Comparison of ENCODE assay signal across 1 cellular context in the genomic region with DNA sequence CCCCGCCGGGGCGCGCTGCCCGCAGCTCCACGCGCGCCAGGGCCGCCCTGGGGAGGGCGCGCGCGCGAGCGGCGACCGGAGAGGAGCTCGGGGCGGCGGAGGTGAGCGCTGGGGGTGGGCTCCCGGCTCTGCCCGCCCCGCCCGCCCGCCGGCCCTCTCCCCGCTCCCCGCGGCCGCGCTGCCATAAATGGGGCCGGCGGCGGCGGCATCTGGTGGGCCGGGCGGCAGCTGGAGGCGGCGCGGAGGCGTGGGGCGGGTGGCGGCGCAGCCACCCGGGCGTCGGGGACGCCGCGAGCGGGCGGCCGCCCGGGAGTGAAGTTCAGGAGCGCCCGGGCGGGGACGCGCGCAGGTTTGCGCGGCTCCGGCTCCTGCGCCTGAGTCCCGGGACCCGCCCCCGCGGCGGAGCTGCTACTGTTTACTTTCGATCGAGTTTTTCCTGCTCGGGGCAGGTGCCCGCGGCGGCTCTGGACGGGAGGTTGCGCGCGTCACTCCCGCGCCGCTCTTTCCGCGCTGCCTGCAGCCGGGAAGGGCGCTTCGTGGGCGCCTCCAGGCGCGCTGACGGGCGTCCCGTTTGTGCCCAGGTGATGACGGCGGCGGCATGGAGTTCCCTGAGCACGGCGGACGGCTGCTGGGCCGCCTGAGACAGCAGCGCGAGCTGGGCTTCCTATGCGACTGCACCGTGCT.
TF ChIP-seq lines count a peak whose summit lies in the region.

Gene ZBTB42 (plus strand): TSS at position 502 of the 684 bp plus-strand sequence. CDS start 97 bp downstream, at position 599.

TF ChIP-seq in HepG2, 621 proteins besides CTCF, POLR2A, EP300 and RAD21 (continued from another document and continues in another):
- TF ChIP-seq HNF1A (IDR thresholded peaks at IDR 0.05; ENCODE audit: low read depth) (no peak), HNF1A (CRISPR knock-in tag; IDR thresholded peaks at IDR 0.05; ENCODE audit: borderline replicate concordance) (no peak), MXD3 (CRISPR knock-in tag; IDR thresholded peaks at IDR 0.05) (peak; percentile 65; the same call in 1 of the 2 replicates), FOXC1 (CRISPR knock-in tag; IDR thresholded peaks at IDR 0.05; ENCODE audit: borderline replicate concordance) (no peak), FOXJ3 (CRISPR knock-in tag; IDR thresholded peaks at IDR 0.05; ENCODE audit: borderline replicate concordance) (no peak), SIX1 (CRISPR knock-in tag; IDR thresholded peaks at IDR 0.05; ENCODE audit: borderline replicate concordance) (no peak), ZNF557 (CRISPR knock-in tag; IDR thresholded peaks at IDR 0.05) (no peak), ZNF800 (CRISPR knock-in tag; IDR thresholded peaks at IDR 0.05) (peak; percentile 90), JDP2 (CRISPR knock-in tag; IDR thresholded peaks at IDR 0.05; ENCODE audit: borderline replicate concordance) (no peak), ATF1 (CRISPR knock-in tag; IDR thresholded peaks at IDR 0.05) (no peak), ATF7 (IDR thresholded peaks at IDR 0.05) (no peak), ATF7 (CRISPR knock-in tag; IDR thresholded peaks at IDR 0.05) (no peak), SNRNP70 (IDR thresholded peaks at IDR 0.05; ENCODE audit: low read depth, low read length) (no peak), TARDBP (CRISPR knock-in tag; IDR thresholded peaks at IDR 0.05) (no peak), JUN (CRISPR knock-in tag; IDR thresholded peaks at IDR 0.05) (no peak), ZNF281 (CRISPR knock-in tag; IDR thresholded peaks at IDR 0.05; ENCODE audit: borderline replicate concordance) (no peak), NFE2L1 (CRISPR knock-in tag; IDR thresholded peaks at IDR 0.05; ENCODE audit: borderline replicate concordance) (no peak), MYC (CRISPR knock-in tag; IDR thresholded peaks at IDR 0.05; ENCODE audit: borderline replicate concordance) (no peak), IRX3 (CRISPR knock-in tag; IDR thresholded peaks at IDR 0.05; ENCODE audit: borderline replicate concordance, low read depth) (no peak), MEIS1 (CRISPR knock-in tag; IDR thresholded peaks at IDR 0.05; ENCODE audit: borderline replicate concordance) (no peak), FLYWCH1 (CRISPR knock-in tag; IDR thresholded peaks at IDR 0.05) (no peak), FOXA3 (CRISPR knock-in tag; IDR thresholded peaks at IDR 0.05) (peak; percentile 54), CREM (IDR thresholded peaks at IDR 0.05) (no peak), CREM (CRISPR knock-in tag; IDR thresholded peaks at IDR 0.05) (no peak), ZNF780A (CRISPR knock-in tag; IDR thresholded peaks at IDR 0.05) (no peak), ZNF782 (CRISPR knock-in tag; IDR thresholded peaks at IDR 0.05; ENCODE audit: borderline replicate concordance) (no peak), SOX6 (IDR thresholded peaks at IDR 0.05) (no peak), SOX6 (CRISPR knock-in tag; IDR thresholded peaks at IDR 0.05) (0 out of 2 replicates have a peak, but pooled peaks have one; percentile 31), ZNF687 (CRISPR knock-in tag; IDR thresholded peaks at IDR 0.05) (no peak), MBNL3 (CRISPR knock-in tag; conservative IDR thresholded peaks at IDR 0.05) (no peak), SIN3A (IDR thresholded peaks at IDR 0.05; ENCODE audit: borderline replicate concordance, low read depth, low read length) (peak; percentile 55; the same call in 1 of the 2 replicates), CENPT (CRISPR knock-in tag; IDR thresholded peaks at IDR 0.05; ENCODE audit: low read depth) (no peak), KDM2A (CRISPR knock-in tag; IDR thresholded peaks at IDR 0.05; ENCODE audit: borderline replicate concordance, low read depth) (peak; percentile 60; the same call in 1 of the 2 replicates), HOXA7 (CRISPR knock-in tag; IDR thresholded peaks at IDR 0.05) (no peak), CAMTA2 (CRISPR knock-in tag; IDR thresholded peaks at IDR 0.05; ENCODE audit: borderline replicate concordance) (0 out of 2 replicates have a peak, but pooled peaks have one; percentile 20), THRA (CRISPR knock-in tag; IDR thresholded peaks at IDR 0.05; ENCODE audit: borderline replicate concordance) (no peak), PAF1 (CRISPR knock-in tag; IDR thresholded peaks at IDR 0.05) (no peak), ZNF343 (CRISPR knock-in tag; IDR thresholded peaks at IDR 0.05) (no peak), NFRKB (IDR thresholded peaks at IDR 0.05) (no peak), ZSCAN9 (CRISPR knock-in tag; IDR thresholded peaks at IDR 0.05; ENCODE audit: borderline replicate concordance) (no peak), GPN1 (CRISPR knock-in tag; IDR thresholded peaks at IDR 0.05; ENCODE audit: borderline replicate concordance) (no peak), ZNF274 (CRISPR knock-in tag; IDR thresholded peaks at IDR 0.05) (no peak), ZNF263 (CRISPR knock-in tag; IDR thresholded peaks at IDR 0.05) (no peak), ZNF558 (CRISPR knock-in tag; IDR thresholded peaks at IDR 0.05; ENCODE audit: borderline replicate concordance) (no peak), ZNF12 (CRISPR knock-in tag; IDR thresholded peaks at IDR 0.05) (no peak), ISL2 (CRISPR knock-in tag; IDR thresholded peaks at IDR 0.05) (no peak), MIER3 (CRISPR knock-in tag; IDR thresholded peaks at IDR 0.05; ENCODE audit: borderline replicate concordance) (no peak)
- TF ChIP-seq, protein P1, sequence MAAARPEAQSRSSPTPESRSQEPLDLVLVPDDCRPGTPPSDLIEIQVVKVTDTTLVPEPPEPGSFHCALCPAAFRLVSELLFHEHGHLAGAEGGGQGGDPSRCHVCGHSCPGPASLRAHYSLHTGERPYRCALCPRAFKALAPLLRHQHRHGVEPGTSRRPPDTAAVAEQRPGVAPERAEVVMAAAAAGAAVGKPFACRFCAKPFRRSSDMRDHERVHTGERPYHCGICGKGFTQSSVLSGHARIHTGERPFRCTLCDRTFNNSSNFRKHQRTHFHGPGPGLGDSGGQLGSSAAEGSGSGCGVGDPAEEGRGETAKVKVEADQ (CRISPR knock-in tag; IDR thresholded peaks at IDR 0.05; ENCODE audit: borderline replicate concordance) = no peak
- TF ChIP-seq, protein P2, sequence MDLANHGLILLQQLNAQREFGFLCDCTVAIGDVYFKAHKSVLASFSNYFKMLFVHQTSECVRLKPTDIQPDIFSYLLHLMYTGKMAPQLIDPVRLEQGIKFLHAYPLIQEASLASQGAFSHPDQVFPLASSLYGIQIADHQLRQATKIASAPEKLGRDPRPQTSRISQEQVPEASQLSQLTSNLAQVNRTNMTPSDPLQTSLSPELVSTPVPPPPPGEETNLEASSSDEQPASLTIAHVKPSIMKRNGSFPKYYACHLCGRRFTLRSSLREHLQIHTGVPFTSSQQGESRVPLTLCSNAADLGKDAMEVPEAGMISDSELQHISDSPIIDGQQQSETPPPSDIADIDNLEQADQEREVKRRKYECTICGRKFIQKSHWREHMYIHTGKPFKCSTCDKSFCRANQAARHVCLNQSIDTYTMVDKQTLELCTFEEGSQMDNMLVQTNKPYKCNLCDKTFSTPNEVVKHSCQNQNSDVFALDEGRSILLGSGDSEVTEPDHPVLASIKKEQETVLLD (CRISPR knock-in tag; IDR thresholded peaks at IDR 0.05; ENCODE audit: low read depth) = peak; percentile 29; the same call in 1 of the 2 replicates
